8 cellular contexts compared by ENCODE assay signal in genomic region chr5:10441083-10441991, GRCh38. TPM values are rescaled to one million over a fixed set of nuclear protein-coding genes. Genes with fewer than 3 reads are reported as not detected.
A peak's percentile ranks its signal among the peaks of the same experiment; 100 is the strongest.
DNase-seq lines count a peak whose midpoint lies in the region; ATAC-seq lines count a peak whose summit lies in the region.

TSS of gene ROPN1L (plus strand) at chr5:10441879. CDS start at chr5:10442168, 289 bp downstream.

- H3K27ac ChIP-seq in HUES64 (ENCODE audit: low read depth, low read length) (peak within 1 kb of the TSS; percentile 11; the same call in 1 of the 2 replicates), esophagus (ENCODE audit: low read depth in 2 of 2, low read length in 1 of 2) (peak within 1 kb of the TSS; percentile 62 to 71)

- H3K27me3 ChIP-seq in HUES64 (ENCODE audit: insufficient read depth, low read length) = peaks cover 27% of the 10 kb centered on the region
- H3K27me3 ChIP-seq in esophagus (ENCODE audit: control insufficient read depth in 1 of 2, insufficient read depth in 2 of 2, low read length in 2 of 2) = no peaks in the 10 kb centered on the region
- peaks cover 9% of the 10 kb centered on the region for H3K27me3 ChIP-seq in mucosa of stomach (ENCODE audit: control insufficient read depth, insufficient read depth, low read length)

- H3K27me3 Mint-ChIP-seq in activated T-cell treated with anti-CD3 and anti-CD28 coated beads, Interleukin-2, amount 50 U/mL, for 24 hours = peaks cover 6% of the 10 kb centered on the region

- H3K4me3 Mint-ChIP-seq in activated T-cell treated with anti-CD3 and anti-CD28 coated beads, Interleukin-2, amount 50 U/mL, for 24 hours = peak within 1 kb of the TSS; percentile 82

- DNase-seq in DMS 273 treated with DMSO at 0.1 percent for 48 hours (lab: John Stamatoyannopoulos, UW) (peak; percentile 80), OCI-M2 (lab: John Stamatoyannopoulos, UW; ENCODE audit: unreplicated experiment) (peak; percentile 58)
- peak; percentile 88 for DNase-seq in activated T-cell treated with anti-CD3 and anti-CD28 coated beads, Interleukin-2, amount 50 U/mL, for 24 hours
- DNase-seq in stimulated activated CD8-positive, alpha-beta memory T cell treated with anti-CD3 and anti-CD28 coated beads, Interleukin-4, amount 100 ng/mL, for 48 hours = peak; percentile 86

- peaks cover 14% of the 10 kb centered on the region for H3K36me3 Mint-ChIP-seq in activated T-cell treated with anti-CD3 and anti-CD28 coated beads, Interleukin-2, amount 50 U/mL, for 24 hours (ENCODE audit: low read depth)

- H3K4me1 ChIP-seq in HUES64 (ENCODE audit: insufficient read depth, low read length) = peaks cover 5% of the 10 kb centered on the region; the same call in 1 of the 2 replicates
- H3K4me1 ChIP-seq in esophagus (ENCODE audit: control insufficient read depth in 2 of 2, insufficient read depth in 2 of 2, low read length in 1 of 2) = peaks cover 0 to 4% of the 10 kb centered on the region in 2 donors
- H3K4me1 ChIP-seq in mucosa of stomach (ENCODE audit: control insufficient read depth, insufficient read depth, low read length) = peaks cover 15% of the 10 kb centered on the region

- peak within 1 kb of the TSS; percentile 57 for H3K9ac ChIP-seq in HUES64 (ENCODE audit: low read depth, low read length)
- H3K9ac ChIP-seq in mucosa of stomach (ENCODE audit: low read length) = peak within 1 kb of the TSS; percentile 67

- H3K4me1 Mint-ChIP-seq in activated T-cell treated with anti-CD3 and anti-CD28 coated beads, Interleukin-2, amount 50 U/mL, for 24 hours (ENCODE audit: low read depth) = peaks cover 41% of the 10 kb centered on the region

- peak within 1 kb of the TSS; percentile 76 for H3K27ac Mint-ChIP-seq in activated T-cell treated with anti-CD3 and anti-CD28 coated beads, Interleukin-2, amount 50 U/mL, for 24 hours

- H3K9me3 ChIP-seq in HUES64 (ENCODE audit: insufficient read depth, low read depth, low read length) (no peaks in the 10 kb centered on the region), esophagus (ENCODE audit: control insufficient read depth in 2 of 2, insufficient read depth in 1 of 2, low read depth in 1 of 2, low read length in 1 of 2) (peaks cover 0 to 3% of the 10 kb centered on the region in 2 donors), mucosa of stomach (ENCODE audit: control insufficient read depth, low read length) (no peaks in the 10 kb centered on the region)

- H3K9me3 Mint-ChIP-seq in activated T-cell treated with anti-CD3 and anti-CD28 coated beads, Interleukin-2, amount 50 U/mL, for 24 hours = no peaks in the 10 kb centered on the region

- ATAC-seq in GM21528 (IDR thresholded peaks at IDR 0.05; ENCODE audit: low FRiP score, unreplicated experiment) = peak; percentile 98

- peak within 1 kb of the TSS; percentile 74 for H3K4me3 ChIP-seq in HUES64 (ENCODE audit: low read length)
- peak within 1 kb of the TSS; percentile 50 to 59 for H3K4me3 ChIP-seq in esophagus (ENCODE audit: low read depth in 1 of 2, low read length in 2 of 2)
- H3K4me3 ChIP-seq in mucosa of stomach (ENCODE audit: low read length) = peak within 1 kb of the TSS; percentile 64

- WGBS in HUES64 = 3% methylated on average over 63 of the region's 63 CpGs
- 1 to 2% methylated on average over 63 of the region's 63 CpGs for WGBS in esophagus, 2 donors

- H3K36me3 ChIP-seq in HUES64 (ENCODE audit: insufficient read depth, low read length) (peaks cover 10% of the 10 kb centered on the region), esophagus (ENCODE audit: control insufficient read depth in 2 of 2, insufficient read depth in 2 of 2, low read length in 1 of 2) (peaks cover 0 to 2% of the 10 kb centered on the region in 2 donors), mucosa of stomach (ENCODE audit: control insufficient read depth, insufficient read depth, low read length) (no peaks in the 10 kb centered on the region)

RNA-seq across cellular contexts. Expression of gene ROPN1L, which starts in this region (rescaled TPM):
- 0.50 TPM for polyA plus RNA-seq in HUES64 (2013, experiment 1 of 2)
- polyA plus RNA-seq in HUES64 (2013, experiment 2 of 2) = not detected
- under 1 TPM; 0.11 to 0.16 TPM for polyA plus RNA-seq in esophagus

Comparison
In these comparisons a context has a peak if more than half of its experiments do, and no peak if none do; other contexts are left out.
1. Peak in every context shown above with its lines: DNase-seq, ATAC-seq, H3K4me3 ChIP-seq and H3K27ac ChIP-seq.